ENCODE assay signal across 9 cellular contexts in genomic region chr6:37137881-37138568, GRCh38. TPM values are rescaled to one million over a fixed set of nuclear protein-coding genes. Genes with fewer than 3 reads are reported as not detected.
DNase-seq lines count a peak whose midpoint lies in the region; ATAC-seq and TF ChIP-seq lines count a peak whose summit lies in the region.
"Had no signal": no experiment of that assay in that cellular context is flagged by ENCODE, and none has a peak within 500 bp of the region (broad histone marks: within the 10 kb centered on the region; RNA-seq: fewer than 3 reads in every experiment).

No MANE protein-coding gene starts in this region.

- no peaks in the 10 kb centered on the region for H3K9me3 ChIP-seq in gastroesophageal sphincter

- H3K27me3 Mint-ChIP-seq in activated T-helper 17 cell treated with anti-CD3 and anti-CD28 coated beads, Interleukin-2, amount 50 U/mL, for 72 hours = no peaks in the 10 kb centered on the region
- H3K27me3 Mint-ChIP-seq: IgD-negative memory B cell had no signal

- no peak for TF ChIP-seq POLR2A in gastroesophageal sphincter (IDR thresholded peaks at IDR 0.05)

- H3K4me1 Mint-ChIP-seq in activated T-helper 17 cell treated with anti-CD3 and anti-CD28 coated beads, Interleukin-2, amount 50 U/mL, for 72 hours = peaks cover 44% of the 10 kb centered on the region

- 27 to 63% methylated on average over 2 to 10 of the region's 13 CpGs for WGBS in gastroesophageal sphincter (ENCODE audit: low coverage in 1 of 2), 2 donors

- peak overlapping the region; percentile 96 for H3K27ac Mint-ChIP-seq in activated T-helper 17 cell treated with anti-CD3 and anti-CD28 coated beads, Interleukin-2, amount 50 U/mL, for 72 hours

- H3K4me3 ChIP-seq in gastroesophageal sphincter = no peak overlapping the region
- H3K4me3 ChIP-seq in skin epidermis = no peak overlapping the region

- H3K27me3 ChIP-seq in gastroesophageal sphincter = no peaks in the 10 kb centered on the region

- H3K4me3 Mint-ChIP-seq in activated T-helper 17 cell treated with anti-CD3 and anti-CD28 coated beads, Interleukin-2, amount 50 U/mL, for 72 hours = peak overlapping the region; percentile 79

- DNase-seq in HS-27A (ENCODE audit: low read depth) = peak; percentile 89
- no peak for DNase-seq in NCI-H2196 treated with DMSO at 0.1 percent for 48 hours (lab: John Stamatoyannopoulos, UW; ENCODE audit: unreplicated experiment)
- DNase-seq in AG08395 (ENCODE audit: low spot score) = no peak

- peaks cover 17 to 65% (median 27%) of the 10 kb centered on the region in 3 donors for H3K4me1 ChIP-seq in gastroesophageal sphincter

- peak; percentile 43 for ATAC-seq in activated T-helper 17 cell treated with anti-CD3 and anti-CD28 coated beads, Interleukin-2, amount 50 U/mL, for 72 hours (replicated peaks)
- ATAC-seq in gastroesophageal sphincter (no peak), GM19035 (IDR thresholded peaks at IDR 0.05; ENCODE audit: unreplicated experiment) (no peak), GM19328 (IDR thresholded peaks at IDR 0.05; ENCODE audit: unreplicated experiment) (no peak)

- no peaks in the 10 kb centered on the region for H3K36me3 Mint-ChIP-seq in activated T-helper 17 cell treated with anti-CD3 and anti-CD28 coated beads, Interleukin-2, amount 50 U/mL, for 72 hours (ENCODE audit: low read depth)
- H3K36me3 Mint-ChIP-seq: IgD-negative memory B cell had no signal

- no peaks in the 10 kb centered on the region for H3K9me3 Mint-ChIP-seq in activated T-helper 17 cell treated with anti-CD3 and anti-CD28 coated beads, Interleukin-2, amount 50 U/mL, for 72 hours
- H3K9me3 Mint-ChIP-seq: IgD-negative memory B cell had no signal

- no peaks in the 10 kb centered on the region for H3K36me3 ChIP-seq in gastroesophageal sphincter

- H3K27ac ChIP-seq in gastroesophageal sphincter (peak overlapping the region; percentile 90 to 94 (median 92)), skin epidermis (peak overlapping the region in 13 of 21 experiments; percentile 4 to 94 (median 67))

- no peak for TF ChIP-seq EP300 in gastroesophageal sphincter (IDR thresholded peaks at IDR 0.05)

- TF ChIP-seq CTCF in gastroesophageal sphincter (IDR thresholded peaks at IDR 0.05) = no peak

RNA-seq across cellular contexts. Expression of gene PIM1, which starts 31.9 kb away (rescaled TPM):
- 100 to 1,000 TPM; 246 to 403 TPM for total RNA-seq in activated T-helper 17 cell treated with anti-CD3 and anti-CD28 coated beads, Interleukin-2, amount 50 U/mL, for 72 hours
- total RNA-seq in gastroesophageal sphincter = 10 to 100 TPM; 19.0 to 63.8 (median 21.8) TPM
